7 cellular contexts compared by ENCODE assay signal in the genomic region with DNA sequence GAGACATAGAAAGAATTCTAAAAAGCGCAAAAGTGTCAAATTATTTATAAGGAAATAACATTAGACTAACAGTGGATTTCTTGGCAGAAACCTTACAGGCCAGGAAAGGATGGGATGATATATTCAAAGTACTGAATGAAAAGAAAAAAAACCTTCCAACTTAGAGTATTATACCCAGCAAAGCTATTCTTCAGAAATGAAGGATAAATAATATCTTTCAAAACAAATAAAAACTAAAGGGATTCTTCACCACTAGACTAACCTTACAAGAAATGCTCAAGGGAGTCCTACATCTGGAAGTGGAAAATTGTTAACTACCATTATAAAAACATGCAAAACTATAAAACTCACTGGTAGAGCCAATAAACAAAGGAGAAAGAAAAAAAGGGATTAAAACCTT.
"Had no signal": no experiment of that assay in that cellular context is flagged by ENCODE, and none has a peak within 500 bp of the region (broad histone marks: within the 10 kb centered on the region; RNA-seq: fewer than 3 reads in every experiment).

No MANE protein-coding gene starts in this region.

- DNase-seq: IMR-90, KBM-7, KG1 had no signal

- H3K27ac ChIP-seq: HL-60, KMS-11 had no signal

- H3K9ac ChIP-seq: KMS-11 had no signal

- FAIRE-seq: HepG2, HTR-8/SVneo had no signal

- ATAC-seq: HepG2 had no signal

- H3K4me2 ChIP-seq: KMS-11 had no signal
